Comparison of ENCODE assay signal across 23 cellular contexts in genomic region chr12:24200013-24200412, GRCh38.
DNase-seq lines count a peak whose midpoint lies in the region; ATAC-seq lines count a peak whose summit lies in the region.
"Had no signal": no experiment of that assay in that cellular context is flagged by ENCODE, and none has a peak within 500 bp of the region (broad histone marks: within the 10 kb centered on the region; RNA-seq: fewer than 3 reads in every experiment).

No MANE protein-coding gene starts in this region.

- DNase-seq in renal cortical epithelial cell (ENCODE audit: low read depth): peak; percentile 66
- no peak for DNase-seq in NCI-H146 (lab: John Stamatoyannopoulos, UW)
- no peak for DNase-seq in NCI-H1694 treated with DMSO at 0.1 percent for 48 hours (lab: John Stamatoyannopoulos, UW)
- no peak for DNase-seq in H4 (ENCODE audit: low spot score)
- DNase-seq: activated CD4-positive, alpha-beta T cell treated with anti-CD3 and anti-CD28 coated beads for 4 hours; activated CD8-positive, alpha-beta memory T cell treated with anti-CD3 and anti-CD28 coated beads, Interleukin-2, amount 10 ng/mL, durations not matched to agents 7 days and 5 days; activated naive CD8-positive, alpha-beta T cell treated with anti-CD3 and anti-CD28 coated beads, Interleukin-2, amount 10 ng/mL, durations not matched to agents 7 days and 5 days; heart left ventricle; immature natural killer cell; NCI-H1930; NCI-H226; PC-9; psoas muscle; small intestine; stimulated activated naive CD8-positive, alpha-beta T cell treated with anti-CD3 and anti-CD28 coated beads, Interleukin-15, Interleukin-2, amounts not matched to agents 100 U/mL and 50 U/mL, for 24 hours; T-cell; thyroid gland had no signal

- peak; percentile 31 for ATAC-seq in GM18868 (IDR thresholded peaks at IDR 0.05; ENCODE audit: unreplicated experiment)
- peak; percentile 44 for ATAC-seq in GM21717 (IDR thresholded peaks at IDR 0.05; ENCODE audit: unreplicated experiment)
- ATAC-seq in HG03432 (IDR thresholded peaks at IDR 0.05; ENCODE audit: unreplicated experiment): peak; percentile 54
- ATAC-seq: activated CD8-positive, alpha-beta memory T cell treated with anti-CD3 and anti-CD28 coated beads, Interleukin-2, amount 10 ng/mL, durations not matched to agents 7 days and 5 days; activated T-helper 17 cell treated with anti-CD3 and anti-CD28 coated beads, Interleukin-2, amount 50 U/mL, for 72 hours; HCT116; heart left ventricle; K562; psoas muscle; stimulated activated naive CD8-positive, alpha-beta T cell treated with anti-CD3 and anti-CD28 coated beads, Interleukin-15, Interleukin-2, amounts not matched to agents 100 U/mL and 50 U/mL, for 24 hours; T-cell had no signal
